ENCODE assay signal across 8 cellular contexts in genomic region chr5:175718401-175719108, GRCh38.
DNase-seq lines count a peak whose midpoint lies in the region; ATAC-seq lines count a peak whose summit lies in the region.

No MANE protein-coding gene starts in this region.

- intact Hi-C loops in right cardiac atrium (cut with DNase I): loop anchor here (2.0 to 5.0 kb wide), 3 partner anchors 181 to 186 kb away; no protein-coding TSS in a partner anchor

- no peak overlapping the region for H3K4me3 ChIP-seq in right cardiac atrium (ENCODE audit: low read length)

- H3K4me1 ChIP-seq in right cardiac atrium (ENCODE audit: control insufficient read depth, insufficient read depth, low read length): no peaks in the 10 kb centered on the region

- DNase-seq in NCI-H2196 (lab: John Stamatoyannopoulos, UW; ENCODE audit: unreplicated experiment) (peak; percentile 63), NCI-H2196 treated with DMSO at 0.1 percent for 48 hours (lab: John Stamatoyannopoulos, UW; ENCODE audit: unreplicated experiment) (no peak), RKO (ENCODE audit: low spot score) (peak; percentile 23), right cardiac atrium (peak; percentile 37 to 79 (median 73)), GM19240 (ENCODE audit: insufficient read length, low spot score) (no peak)
- peak; percentile 30 for DNase-seq in activated effector memory CD4-positive, alpha-beta T cell treated with Interleukin-2 at 50 U/mL for 16 hours
- peak; percentile 81 for DNase-seq in stimulated activated CD4-positive, alpha-beta T cell treated with anti-CD3 and anti-CD28 coated beads, Interleukin-4, amount 100 ng/mL, for 1 hour

- H3K9me3 ChIP-seq in right cardiac atrium (ENCODE audit: control insufficient read depth, low read length): no peaks in the 10 kb centered on the region

- H3K27ac ChIP-seq in right cardiac atrium (ENCODE audit: low read length): no peak overlapping the region

- ATAC-seq in right cardiac atrium (no peak), HG03469 (IDR thresholded peaks at IDR 0.05; ENCODE audit: unreplicated experiment) (no peak)

- WGBS in right cardiac atrium: 33% methylated on average over 8 of the region's 8 CpGs

- no peaks in the 10 kb centered on the region for H3K27me3 ChIP-seq in right cardiac atrium (ENCODE audit: control insufficient read depth, insufficient read depth)

Comparison
In these comparisons a context has a peak if more than half of its experiments do, and no peak if none do; other contexts are left out.
1. DNase-seq: peak in NCI-H2196 (single experiment), RKO (single experiment), activated effector memory CD4-positive, alpha-beta T cell treated with Interleukin-2 at 50 U/mL for 16 hours (single experiment), right cardiac atrium (3 of 3) and stimulated activated CD4-positive, alpha-beta T cell treated with anti-CD3 and anti-CD28 coated beads, Interleukin-4, amount 100 ng/mL, for 1 hour (single experiment); none in NCI-H2196 treated with DMSO at 0.1 percent for 48 hours (single experiment) and GM19240 (single experiment).